1 cellular context compared by ENCODE assay signal in the genomic region with DNA sequence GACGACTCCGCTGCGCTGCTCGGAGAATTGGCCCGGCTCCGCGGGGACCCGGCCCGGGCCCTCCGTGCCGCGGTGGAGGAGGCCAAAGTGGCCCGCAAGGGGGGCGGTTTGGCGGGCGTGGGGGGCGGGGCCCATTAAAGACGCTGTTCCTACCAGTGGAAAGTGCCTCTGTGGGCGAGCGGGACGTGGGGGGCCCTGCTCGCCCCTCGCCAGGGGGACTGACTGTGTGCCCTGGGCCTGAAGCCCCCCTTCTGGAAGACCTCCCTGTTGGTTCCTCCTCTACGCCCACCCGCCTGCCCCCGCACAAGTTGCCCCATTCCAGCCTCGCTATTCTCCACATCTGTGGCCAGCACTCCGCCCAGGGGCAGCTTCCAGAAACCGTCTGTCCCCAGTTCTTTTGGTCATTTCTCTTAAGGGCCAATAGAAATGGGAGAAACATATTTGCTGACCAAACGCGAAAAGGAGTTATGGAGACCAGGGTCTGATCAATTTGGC.
TF ChIP-seq lines count a peak whose summit lies in the region.

No MANE protein-coding gene starts in this region.

TF ChIP-seq in GM12878, 131 proteins besides CTCF, POLR2A, EP300 and RAD21:
- TF ChIP-seq TCF7 (IDR thresholded peaks at IDR 0.05; ENCODE audit: borderline replicate concordance) = no peak
- no peak for TF ChIP-seq ATF7 (IDR thresholded peaks at IDR 0.05; ENCODE audit: low read depth)
- TF ChIP-seq PAX8 (IDR thresholded peaks at IDR 0.05) = no peak
- no peak for TF ChIP-seq RCOR1 (conservative IDR thresholded peaks at IDR 0.05; ENCODE audit: low read depth, low read length)
- no peak for TF ChIP-seq SIN3A (IDR thresholded peaks at IDR 0.05; ENCODE audit: low read depth, low read length)
- TF ChIP-seq NFIC (IDR thresholded peaks at IDR 0.05; ENCODE audit: low read depth, low read length) = no peak
- TF ChIP-seq NR2C2 (IDR thresholded peaks at IDR 0.05; ENCODE audit: borderline replicate concordance, control insufficient read depth, insufficient read length, low read depth) = no peak
- no peak for TF ChIP-seq MYB (IDR thresholded peaks at IDR 0.05; ENCODE audit: borderline replicate concordance, low read depth, low read length)
- TF ChIP-seq CBX5 (IDR thresholded peaks at IDR 0.05; ENCODE audit: low read depth) = no peak
- TF ChIP-seq, protein P1, sequence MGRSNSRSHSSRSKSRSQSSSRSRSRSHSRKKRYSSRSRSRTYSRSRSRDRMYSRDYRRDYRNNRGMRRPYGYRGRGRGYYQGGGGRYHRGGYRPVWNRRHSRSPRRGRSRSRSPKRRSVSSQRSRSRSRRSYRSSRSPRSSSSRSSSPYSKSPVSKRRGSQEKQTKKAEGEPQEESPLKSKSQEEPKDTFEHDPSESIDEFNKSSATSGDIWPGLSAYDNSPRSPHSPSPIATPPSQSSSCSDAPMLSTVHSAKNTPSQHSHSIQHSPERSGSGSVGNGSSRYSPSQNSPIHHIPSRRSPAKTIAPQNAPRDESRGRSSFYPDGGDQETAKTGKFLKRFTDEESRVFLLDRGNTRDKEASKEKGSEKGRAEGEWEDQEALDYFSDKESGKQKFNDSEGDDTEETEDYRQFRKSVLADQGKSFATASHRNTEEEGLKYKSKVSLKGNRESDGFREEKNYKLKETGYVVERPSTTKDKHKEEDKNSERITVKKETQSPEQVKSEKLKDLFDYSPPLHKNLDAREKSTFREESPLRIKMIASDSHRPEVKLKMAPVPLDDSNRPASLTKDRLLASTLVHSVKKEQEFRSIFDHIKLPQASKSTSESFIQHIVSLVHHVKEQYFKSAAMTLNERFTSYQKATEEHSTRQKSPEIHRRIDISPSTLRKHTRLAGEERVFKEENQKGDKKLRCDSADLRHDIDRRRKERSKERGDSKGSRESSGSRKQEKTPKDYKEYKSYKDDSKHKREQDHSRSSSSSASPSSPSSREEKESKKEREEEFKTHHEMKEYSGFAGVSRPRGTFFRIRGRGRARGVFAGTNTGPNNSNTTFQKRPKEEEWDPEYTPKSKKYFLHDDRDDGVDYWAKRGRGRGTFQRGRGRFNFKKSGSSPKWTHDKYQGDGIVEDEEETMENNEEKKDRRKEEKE (IDR thresholded peaks at IDR 0.05) = no peak
- TF ChIP-seq, protein P2, sequence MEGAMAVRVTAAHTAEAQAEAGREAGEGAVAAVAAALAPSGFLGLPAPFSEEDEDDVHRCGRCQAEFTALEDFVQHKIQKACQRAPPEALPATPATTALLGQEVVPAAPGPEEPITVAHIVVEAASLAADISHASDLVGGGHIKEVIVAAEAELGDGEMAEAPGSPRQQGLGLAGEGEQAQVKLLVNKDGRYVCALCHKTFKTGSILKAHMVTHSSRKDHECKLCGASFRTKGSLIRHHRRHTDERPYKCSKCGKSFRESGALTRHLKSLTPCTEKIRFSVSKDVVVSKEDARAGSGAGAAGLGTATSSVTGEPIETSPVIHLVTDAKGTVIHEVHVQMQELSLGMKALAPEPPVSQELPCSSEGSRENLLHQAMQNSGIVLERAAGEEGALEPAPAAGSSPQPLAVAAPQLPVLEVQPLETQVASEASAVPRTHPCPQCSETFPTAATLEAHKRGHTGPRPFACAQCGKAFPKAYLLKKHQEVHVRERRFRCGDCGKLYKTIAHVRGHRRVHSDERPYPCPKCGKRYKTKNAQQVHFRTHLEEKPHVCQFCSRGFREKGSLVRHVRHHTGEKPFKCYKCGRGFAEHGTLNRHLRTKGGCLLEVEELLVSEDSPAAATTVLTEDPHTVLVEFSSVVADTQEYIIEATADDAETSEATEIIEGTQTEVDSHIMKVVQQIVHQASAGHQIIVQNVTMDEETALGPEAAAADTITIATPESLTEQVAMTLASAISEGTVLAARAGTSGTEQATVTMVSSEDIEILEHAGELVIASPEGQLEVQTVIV (IDR thresholded peaks at IDR 0.05; ENCODE audit: borderline replicate concordance, partially characterized antibody) = no peak
- TF ChIP-seq, protein P3, sequence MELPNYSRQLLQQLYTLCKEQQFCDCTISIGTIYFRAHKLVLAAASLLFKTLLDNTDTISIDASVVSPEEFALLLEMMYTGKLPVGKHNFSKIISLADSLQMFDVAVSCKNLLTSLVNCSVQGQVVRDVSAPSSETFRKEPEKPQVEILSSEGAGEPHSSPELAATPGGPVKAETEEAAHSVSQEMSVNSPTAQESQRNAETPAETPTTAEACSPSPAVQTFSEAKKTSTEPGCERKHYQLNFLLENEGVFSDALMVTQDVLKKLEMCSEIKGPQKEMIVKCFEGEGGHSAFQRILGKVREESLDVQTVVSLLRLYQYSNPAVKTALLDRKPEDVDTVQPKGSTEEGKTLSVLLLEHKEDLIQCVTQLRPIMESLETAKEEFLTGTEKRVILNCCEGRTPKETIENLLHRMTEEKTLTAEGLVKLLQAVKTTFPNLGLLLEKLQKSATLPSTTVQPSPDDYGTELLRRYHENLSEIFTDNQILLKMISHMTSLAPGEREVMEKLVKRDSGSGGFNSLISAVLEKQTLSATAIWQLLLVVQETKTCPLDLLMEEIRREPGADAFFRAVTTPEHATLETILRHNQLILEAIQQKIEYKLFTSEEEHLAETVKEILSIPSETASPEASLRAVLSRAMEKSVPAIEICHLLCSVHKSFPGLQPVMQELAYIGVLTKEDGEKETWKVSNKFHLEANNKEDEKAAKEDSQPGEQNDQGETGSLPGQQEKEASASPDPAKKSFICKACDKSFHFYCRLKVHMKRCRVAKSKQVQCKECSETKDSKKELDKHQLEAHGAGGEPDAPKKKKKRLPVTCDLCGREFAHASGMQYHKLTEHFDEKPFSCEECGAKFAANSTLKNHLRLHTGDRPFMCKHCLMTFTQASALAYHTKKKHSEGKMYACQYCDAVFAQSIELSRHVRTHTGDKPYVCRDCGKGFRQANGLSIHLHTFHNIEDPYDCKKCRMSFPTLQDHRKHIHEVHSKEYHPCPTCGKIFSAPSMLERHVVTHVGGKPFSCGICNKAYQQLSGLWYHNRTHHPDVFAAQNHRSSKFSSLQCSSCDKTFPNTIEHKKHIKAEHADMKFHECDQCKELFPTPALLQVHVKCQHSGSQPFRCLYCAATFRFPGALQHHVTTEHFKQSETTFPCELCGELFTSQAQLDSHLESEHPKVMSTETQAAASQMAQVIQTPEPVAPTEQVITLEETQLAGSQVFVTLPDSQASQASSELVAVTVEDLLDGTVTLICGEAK (IDR thresholded peaks at IDR 0.05; ENCODE audit: borderline replicate concordance) = no peak
- TF ChIP-seq HDAC2 (IDR thresholded peaks at IDR 0.05) = no peak
- TF ChIP-seq, protein P4, sequence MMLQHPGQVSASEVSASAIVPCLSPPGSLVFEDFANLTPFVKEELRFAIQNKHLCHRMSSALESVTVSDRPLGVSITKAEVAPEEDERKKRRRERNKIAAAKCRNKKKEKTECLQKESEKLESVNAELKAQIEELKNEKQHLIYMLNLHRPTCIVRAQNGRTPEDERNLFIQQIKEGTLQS (IDR thresholded peaks at IDR 0.05; ENCODE audit: borderline replicate concordance, extremely low read depth, low read depth, low read length) = no peak
